In the genomic region with DNA sequence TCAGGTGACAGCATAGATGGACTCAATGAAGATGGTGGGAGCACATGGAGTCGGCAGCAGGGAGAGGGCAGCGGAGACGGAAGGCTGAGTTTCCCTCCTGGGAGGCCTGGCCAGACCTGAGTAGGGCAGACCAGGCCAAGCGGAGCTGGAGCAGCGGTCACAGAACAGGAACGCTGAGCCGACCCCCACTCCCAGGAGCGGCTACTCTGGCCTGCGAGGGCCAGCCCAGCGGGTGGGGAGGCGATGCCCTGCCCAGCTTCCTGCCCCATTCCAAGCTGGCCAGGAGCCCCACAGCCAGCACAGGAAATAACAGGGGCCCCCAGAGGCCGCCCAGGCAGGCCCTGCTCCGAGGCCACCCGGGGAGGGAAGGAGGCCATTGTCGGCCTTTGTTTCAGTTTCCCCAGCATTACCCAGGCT, we compare ENCODE assay signal across 13 cellular contexts.
DNase-seq lines count a peak whose midpoint lies in the region; TF ChIP-seq lines count a peak whose summit lies in the region.
"Had no signal": no experiment of that assay in that cellular context is flagged by ENCODE, and none has a peak within 500 bp of the region (broad histone marks: within the 10 kb centered on the region; RNA-seq: fewer than 3 reads in every experiment).

No MANE protein-coding gene starts in this region.

- H2AK5ac ChIP-seq in mesenchymal stem cell (ENCODE audit: low read length, severe bottlenecking), result no peak overlapping the region

- no peaks in the 10 kb centered on the region for H3K27me3 Mint-ChIP-seq in CD4-positive, alpha-beta memory T cell
- no peaks in the 10 kb centered on the region for H3K27me3 Mint-ChIP-seq in activated naive CD8-positive, alpha-beta T cell treated with anti-CD3 and anti-CD28 coated beads for 36 hours

- WGBS in mesenchymal stem cell, result 10% methylated on average over 15 of the region's 15 CpGs
- 52 to 70% (median 64%) methylated on average over 11 to 15 of the region's 15 CpGs for WGBS in spleen, 5 donors

- peaks cover 7% of the 10 kb centered on the region for H3K36me3 ChIP-seq in SJSA1
- no peaks in the 10 kb centered on the region for H3K36me3 ChIP-seq in mesenchymal stem cell (ENCODE audit: control insufficient read depth in 1 of 2, insufficient read depth in 2 of 2, low read depth in 1 of 2, low read length in 2 of 2)
- no peaks in the 10 kb centered on the region for H3K36me3 ChIP-seq in spleen
- no peaks in the 10 kb centered on the region for H3K36me3 ChIP-seq in CD4-positive, alpha-beta memory T cell (ENCODE audit: insufficient read depth, low read length)

- H2BK12ac ChIP-seq in mesenchymal stem cell (ENCODE audit: low read length in 2 of 2), result no peak overlapping the region

- H3K36me3 Mint-ChIP-seq in CD4-positive, alpha-beta memory T cell, result no peaks in the 10 kb centered on the region
- H3K36me3 Mint-ChIP-seq in activated naive CD8-positive, alpha-beta T cell treated with anti-CD3 and anti-CD28 coated beads for 36 hours, result no peaks in the 10 kb centered on the region

- peak overlapping the region; percentile 83 for H4K8ac ChIP-seq in mesenchymal stem cell (ENCODE audit: low read length)

- no peak for TF ChIP-seq CTCF in fibroblast of pulmonary artery (IDR thresholded peaks at IDR 0.05; ENCODE audit: low read length, missing control alignments)
- TF ChIP-seq CTCF in spleen (IDR thresholded peaks at IDR 0.05 in 8 of 11, conservative IDR thresholded peaks at IDR 0.05 in 3 of 11), result no peak

- TF ChIP-seq POLR2A in spleen (IDR thresholded peaks at IDR 0.05), result no peak

- H3K79me1 ChIP-seq in mesenchymal stem cell (replicated peaks; ENCODE audit: low read length, poor library complexity, severe bottlenecking), result no peaks in the 10 kb centered on the region

- H3K18ac ChIP-seq in mesenchymal stem cell (ENCODE audit: low read depth in 1 of 2, low read length in 2 of 2), result peak overlapping the region; percentile 22 to 46

- no peak overlapping the region for H3K23ac ChIP-seq in mesenchymal stem cell (ENCODE audit: low read length in 2 of 2)

- H4K91ac ChIP-seq in mesenchymal stem cell (ENCODE audit: low read length), result peak overlapping the region; percentile 8

- peak overlapping the region; percentile 23 for H3K4me2 ChIP-seq in mesenchymal stem cell (ENCODE audit: low read length, poor library complexity, severe bottlenecking)

- H3K27me3 ChIP-seq in SJSA1 (replicated peaks) (no peaks in the 10 kb centered on the region), mesenchymal stem cell (ENCODE audit: control insufficient read depth in 1 of 2, insufficient read depth in 1 of 2, low read length in 2 of 2) (peaks cover 0 to 5% of the 10 kb centered on the region in 2 experiments), spleen (replicated peaks in 1 of 7) (no peaks in the 10 kb centered on the region)
- no peaks in the 10 kb centered on the region for H3K27me3 ChIP-seq in CD4-positive, alpha-beta memory T cell (ENCODE audit: insufficient read depth, low read length)

- POLR2A ChIA-PET in CD4-positive, alpha-beta memory T cell (lab: Charles Lee; ENCODE audit: partially characterized antibody), result no interaction called here

- no peak overlapping the region for H2AFZ ChIP-seq in mesenchymal stem cell (ENCODE audit: low read depth, low read length)

- H3K4ac ChIP-seq in mesenchymal stem cell (ENCODE audit: low read depth in 1 of 2, low read length in 2 of 2), result peak overlapping the region; percentile 2 to 8

- H3K27ac ChIP-seq in SJSA1 (peak overlapping the region; percentile 68), mesenchymal stem cell (ENCODE audit: low read length, poor library complexity, severe bottlenecking) (peak overlapping the region; percentile 55), spleen (peak overlapping the region in 5 of 8 donors; percentile 29 to 67 (median 51))
- H3K27ac ChIP-seq in CD4-positive, alpha-beta memory T cell (ENCODE audit: low read depth, low read length), result no peak overlapping the region
- H3K27ac ChIP-seq: SK-N-MC had no signal

- H3K9me3 ChIP-seq in SJSA1 (replicated peaks) (no peaks in the 10 kb centered on the region), mesenchymal stem cell (ENCODE audit: control insufficient read depth, low read length) (no peaks in the 10 kb centered on the region), spleen (no peaks in the 10 kb centered on the region)
- H3K9me3 ChIP-seq in CD4-positive, alpha-beta memory T cell (ENCODE audit: control insufficient read depth in 1 of 2, low read length in 2 of 2), result no peaks in the 10 kb centered on the region

- no peak overlapping the region for H3K9ac ChIP-seq in mesenchymal stem cell (ENCODE audit: low read length)

- H2BK15ac ChIP-seq in mesenchymal stem cell (ENCODE audit: low read depth, poor library complexity, severe bottlenecking), result no peak overlapping the region

- peak overlapping the region in 1 of 2 experiments; percentile 9 for H3K14ac ChIP-seq in mesenchymal stem cell (ENCODE audit: low read length in 2 of 2)

- H3K4me3 ChIP-seq in SJSA1 (no peak overlapping the region), fibroblast of pulmonary artery (replicated peaks; ENCODE audit: low read depth, low read length) (no peak overlapping the region), mesenchymal stem cell (ENCODE audit: insufficient read depth in 1 of 2, low read depth in 1 of 2, low read length in 2 of 2) (no peak overlapping the region), spleen (no peak overlapping the region)
- H3K4me3 ChIP-seq in CD4-positive, alpha-beta memory T cell (ENCODE audit: low read length in 2 of 2), result no peak overlapping the region
- H3K4me3 ChIP-seq: SK-N-MC had no signal

- CTCF ChIA-PET in CD4-positive, alpha-beta memory T cell (lab: Charles Lee; ENCODE audit: partially characterized antibody), result no interaction called here

- no peaks in the 10 kb centered on the region for H3K9me3 Mint-ChIP-seq in CD4-positive, alpha-beta memory T cell
- H3K9me3 Mint-ChIP-seq in activated naive CD8-positive, alpha-beta T cell treated with anti-CD3 and anti-CD28 coated beads for 36 hours, result no peaks in the 10 kb centered on the region

- DNase-seq in SJSA1 (ENCODE audit: low read depth in 1 of 2, low spot score in 2 of 2) (peak; percentile 92 to 93), fibroblast of pulmonary artery (ENCODE audit: low read depth) (peak; percentile 44), mesenchymal stem cell (peak; percentile 18), spleen (no peak), Ammon's horn (ENCODE audit: low spot score) (no peak), SIG-M5 (lab: John Stamatoyannopoulos, UW) (no peak)
- DNase-seq in CD4-positive, alpha-beta memory T cell, result no peak
- no peak for DNase-seq in activated naive CD8-positive, alpha-beta T cell treated with anti-CD3 and anti-CD28 coated beads for 36 hours
- DNase-seq: activated CD4-positive, CD25-positive, alpha-beta regulatory T cell; activated T-cell treated with anti-CD3 and anti-CD28 coated beads for 4 hours; effector CD4-positive, alpha-beta T cell; NCI-H2081 had no signal

- H3K4me1 ChIP-seq in SJSA1 (replicated peaks) (peaks cover 42% of the 10 kb centered on the region), mesenchymal stem cell (ENCODE audit: control insufficient read depth, insufficient read depth, low read depth, low read length) (peaks cover 36% of the 10 kb centered on the region), spleen (peaks cover 0 to 54% (median 24%) of the 10 kb centered on the region in 6 donors)
- H3K4me1 ChIP-seq in CD4-positive, alpha-beta memory T cell (ENCODE audit: insufficient read depth, low read length), result no peaks in the 10 kb centered on the region

- no peak overlapping the region for H3K27ac Mint-ChIP-seq in CD4-positive, alpha-beta memory T cell
- no peak overlapping the region for H3K27ac Mint-ChIP-seq in activated naive CD8-positive, alpha-beta T cell treated with anti-CD3 and anti-CD28 coated beads for 36 hours

- H2BK120ac ChIP-seq in mesenchymal stem cell (ENCODE audit: low read depth, low read length), result peak overlapping the region; percentile 21

- intact Hi-C loops in spleen (cut with DNase I; ENCODE audit: low total_unique reads), result no loop called here
- intact Hi-C loops in CD4-positive, alpha-beta memory T cell (cut with micrococcal nuclease), result no loop called here

- no peaks in the 10 kb centered on the region for H3K4me1 Mint-ChIP-seq in CD4-positive, alpha-beta memory T cell
- H3K4me1 Mint-ChIP-seq in activated naive CD8-positive, alpha-beta T cell treated with anti-CD3 and anti-CD28 coated beads for 36 hours, result no peaks in the 10 kb centered on the region

- no peak overlapping the region for H3K4me3 Mint-ChIP-seq in CD4-positive, alpha-beta memory T cell
- H3K4me3 Mint-ChIP-seq in activated naive CD8-positive, alpha-beta T cell treated with anti-CD3 and anti-CD28 coated beads for 36 hours, result no peak overlapping the region

- no peak overlapping the region for H2BK5ac ChIP-seq in mesenchymal stem cell (ENCODE audit: low read depth, low read length, poor library complexity, severe bottlenecking)

Comparison
In these comparisons a context has a peak if more than half of its experiments do, and no peak if none do; other contexts are left out.
1. DNase-seq: peak in SJSA1 (2 of 2), fibroblast of pulmonary artery (single experiment) and mesenchymal stem cell (single experiment); none in spleen (single experiment), CD4-positive, alpha-beta memory T cell (0 of 5), Ammon's horn (single experiment), SIG-M5 (single experiment) and activated naive CD8-positive, alpha-beta T cell treated with anti-CD3 and anti-CD28 coated beads for 36 hours (single experiment).